ENCODE assay signal across 8 cellular contexts in genomic region chr4:139083533-139084424, GRCh38.
DNase-seq lines count a peak whose midpoint lies in the region; ATAC-seq, FAIRE-seq and TF ChIP-seq lines count a peak whose summit lies in the region.

No MANE protein-coding gene starts in this region.

- peak; percentile 35 for TF ChIP-seq CTCF in neutrophil (IDR thresholded peaks at IDR 0.05)

- H3K4me1 ChIP-seq in Karpas-422 (ENCODE audit: low read length) = peaks cover 44% of the 10 kb centered on the region
- H3K4me1 ChIP-seq in neutrophil (ENCODE audit: control insufficient read depth in 1 of 2, insufficient read depth in 1 of 2, low read depth in 1 of 2, low read length in 1 of 2) = peaks cover 38 to 40% of the 10 kb centered on the region in 2 experiments

- H3K9ac ChIP-seq in Karpas-422 (ENCODE audit: low read length) = peak overlapping the region; percentile 98

- peak; percentile 58 for ATAC-seq in GM21825 (IDR thresholded peaks at IDR 0.05; ENCODE audit: unreplicated experiment)

- peak overlapping the region; percentile 80 for H3K4me2 ChIP-seq in Karpas-422 (ENCODE audit: low read depth, low read length, poor library complexity, severe bottlenecking)

- H3K79me2 ChIP-seq in Karpas-422 (ENCODE audit: low read length) = peaks cover 49% of the 10 kb centered on the region

- peak overlapping the region; percentile 75; the same call in 1 of the 2 replicates for H2AFZ ChIP-seq in Karpas-422 (ENCODE audit: low read length)

- H3K27me3 ChIP-seq in Karpas-422 (ENCODE audit: low read length) = no peaks in the 10 kb centered on the region
- no peaks in the 10 kb centered on the region for H3K27me3 ChIP-seq in neutrophil

- no peak for FAIRE-seq in frontal cortex (lab: Jason Lieb, UNC)

- no peaks in the 10 kb centered on the region for H3K9me3 ChIP-seq in Karpas-422 (ENCODE audit: low read length)
- no peaks in the 10 kb centered on the region for H3K9me3 ChIP-seq in neutrophil

- H3K4me3 ChIP-seq in Karpas-422 (ENCODE audit: low read length) = peak overlapping the region; percentile 98
- H3K4me3 ChIP-seq in neutrophil (ENCODE audit: low read depth in 1 of 2, low read length in 1 of 2) = peak overlapping the region; percentile 70 to 78

- H3K36me3 ChIP-seq in Karpas-422 (ENCODE audit: insufficient read depth, low read length) (peaks cover 5% of the 10 kb centered on the region; the same call in 1 of the 2 replicates), neutrophil (no peaks in the 10 kb centered on the region)

- H4K20me1 ChIP-seq in Karpas-422 (ENCODE audit: insufficient read depth, low read depth, low read length) = 0 out of 2 replicates have a peak, but pooled peaks cover 7% of the 10 kb centered on the region

- H3K9me2 ChIP-seq in Karpas-422 (replicated peaks; ENCODE audit: insufficient read depth, low read length) = no peaks in the 10 kb centered on the region

- DNase-seq in ELR (ENCODE audit: low read depth) = peak; percentile 72
- DNase-seq in Karpas-422 = peak; percentile 95
- DNase-seq in SHP77 (lab: John Stamatoyannopoulos, UW) = peak; percentile 79 to 89
- peak; percentile 80 for DNase-seq in activated gamma-delta T cell treated with Interleukin-2 at 50 U/mL for 16 hours
- peak; percentile 73 to 75 for DNase-seq in frontal cortex (ENCODE audit: low spot score in 2 of 2)
- peak; percentile 37 to 95 (median 78) for DNase-seq in substantia nigra (lab: John Stamatoyannopoulos, UW)

- peak overlapping the region; percentile 93 for H3K27ac ChIP-seq in Karpas-422 (ENCODE audit: low read length)
- H3K27ac ChIP-seq in neutrophil = peak overlapping the region; percentile 92
- peak overlapping the region; percentile 92 for H3K27ac ChIP-seq in substantia nigra (ENCODE audit: low read depth, low read length, poor library complexity, severe bottlenecking)

Comparison
In these comparisons a context has a peak if more than half of its experiments do, and no peak if none do; other contexts are left out.
1. Peak in every context shown above with its lines: DNase-seq, ATAC-seq, H3K4me3 ChIP-seq and H3K27ac ChIP-seq.